ENCODE assay signal across 9 cellular contexts in genomic region chr21:33932731-33933130, GRCh38. TPM values are rescaled to one million over a fixed set of nuclear protein-coding genes. Genes with fewer than 3 reads are reported as not detected.
A peak's percentile ranks its signal among the peaks of the same experiment; 100 is the strongest.
DNase-seq lines count a peak whose midpoint lies in the region; ATAC-seq and TF ChIP-seq lines count a peak whose summit lies in the region.
"Had no signal": no experiment of that assay in that cellular context is flagged by ENCODE, and none has a peak within 500 bp of the region (broad histone marks: within the 10 kb centered on the region; RNA-seq: fewer than 3 reads in every experiment).

No MANE protein-coding gene starts in this region.

- DNase-seq in activated B cell treated with CpG ODN at 0.5 μM for 24 hours (no peak), immature natural killer cell (no peak), NK-92 (lab: John Stamatoyannopoulos, UW; ENCODE audit: unreplicated experiment) (no peak), prostate gland (ENCODE audit: low spot score) (no peak), inferior parietal cortex (ENCODE audit: extremely low spot score) (no peak)
- DNase-seq in stimulated activated naive B cell treated with anti-CD40 and anti-IgM and Interleukin-4, amounts not matched to agents 10 μg/mL and 1 μg/mL and 100 μg/mL, for 72 hours = no peak
- DNase-seq: foreskin keratinocyte, NCI-H82 had no signal

- H3K4me1 ChIP-seq in HUES64 (ENCODE audit: insufficient read depth, low read length) = peaks cover 19% of the 10 kb centered on the region
- no peaks in the 10 kb centered on the region for H3K4me1 ChIP-seq in prostate gland (replicated peaks)
- H3K4me1 ChIP-seq: foreskin keratinocyte had no signal

- H3K27me3 Mint-ChIP-seq in activated B cell treated with CpG ODN at 0.5 μM for 24 hours = no peaks in the 10 kb centered on the region
- peaks cover 3 to 8% (median 5%) of the 10 kb centered on the region in 3 donors for H3K27me3 Mint-ChIP-seq in immature natural killer cell (ENCODE audit: low read depth in 3 of 3)
- no peaks in the 10 kb centered on the region for H3K27me3 Mint-ChIP-seq in stimulated activated naive B cell treated with anti-CD40 and anti-IgM and Interleukin-4, amounts not matched to agents 10 μg/mL and 1 μg/mL and 100 μg/mL, for 72 hours

- 92% methylated on average over 5 of the region's 5 CpGs for WGBS in HUES64
- WGBS in prostate gland = 92% methylated on average over 5 of the region's 5 CpGs

- H3K27ac ChIP-seq in HUES64 (ENCODE audit: low read depth, low read length) = no peak overlapping the region
- no peak overlapping the region for H3K27ac ChIP-seq in prostate gland

- no peak for TF ChIP-seq POLR2A in prostate gland (IDR thresholded peaks at IDR 0.05)

- ATAC-seq in activated B cell treated with CpG ODN at 0.5 μM for 24 hours (ENCODE audit: low read depth) = no peak
- ATAC-seq in stimulated activated naive B cell treated with anti-CD40 and anti-IgM and Interleukin-4, amounts not matched to agents 10 μg/mL and 1 μg/mL and 100 μg/mL, for 72 hours (replicated peaks) = no peak
- ATAC-seq: foreskin keratinocyte had no signal

- intact Hi-C loops in activated B cell treated with CpG ODN at 0.5 μM for 24 hours (cut with micrococcal nuclease) (loop anchor here (2.0 kb wide), 1 partner anchor 14 kb away; no protein-coding TSS in a partner anchor), prostate gland (cut with DNase I) (no loop called here)

- peak overlapping the region; percentile 89 for H3K4me3 Mint-ChIP-seq in activated B cell treated with CpG ODN at 0.5 μM for 24 hours
- peak overlapping the region; percentile 90 to 95 (median 94) for H3K4me3 Mint-ChIP-seq in immature natural killer cell
- no peak overlapping the region for H3K4me3 Mint-ChIP-seq in stimulated activated naive B cell treated with anti-CD40 and anti-IgM and Interleukin-4, amounts not matched to agents 10 μg/mL and 1 μg/mL and 100 μg/mL, for 72 hours

- H3K36me3 Mint-ChIP-seq in activated B cell treated with CpG ODN at 0.5 μM for 24 hours (ENCODE audit: low read depth) (no peaks in the 10 kb centered on the region), immature natural killer cell (peaks cover 0 to 3% (median 0%) of the 10 kb centered on the region in 3 donors)
- no peaks in the 10 kb centered on the region for H3K36me3 Mint-ChIP-seq in stimulated activated naive B cell treated with anti-CD40 and anti-IgM and Interleukin-4, amounts not matched to agents 10 μg/mL and 1 μg/mL and 100 μg/mL, for 72 hours

- H3K9me3 Mint-ChIP-seq in activated B cell treated with CpG ODN at 0.5 μM for 24 hours (no peaks in the 10 kb centered on the region), immature natural killer cell (no peaks in the 10 kb centered on the region)
- no peaks in the 10 kb centered on the region for H3K9me3 Mint-ChIP-seq in stimulated activated naive B cell treated with anti-CD40 and anti-IgM and Interleukin-4, amounts not matched to agents 10 μg/mL and 1 μg/mL and 100 μg/mL, for 72 hours

- CTCF ChIA-PET in activated B cell treated with CpG ODN at 0.5 μM for 24 hours (lab: Charles Lee) = interaction anchor here (3.6 kb wide), 1 partner anchor 9 kb away, joined by 15 read pairs; no protein-coding TSS in a partner anchor

- no peak overlapping the region for H3K9ac ChIP-seq in HUES64 (ENCODE audit: low read depth, low read length)

- H3K4me1 Mint-ChIP-seq in activated B cell treated with CpG ODN at 0.5 μM for 24 hours = peaks cover 13% of the 10 kb centered on the region
- H3K4me1 Mint-ChIP-seq in immature natural killer cell = peaks cover 42 to 53% of the 10 kb centered on the region in 2 donors
- H3K4me1 Mint-ChIP-seq in stimulated activated naive B cell treated with anti-CD40 and anti-IgM and Interleukin-4, amounts not matched to agents 10 μg/mL and 1 μg/mL and 100 μg/mL, for 72 hours = peaks cover 12 to 22% of the 10 kb centered on the region in 2 donors

- peak overlapping the region; percentile 81 for H3K4me3 ChIP-seq in HUES64 (ENCODE audit: low read length)
- no peak overlapping the region for H3K4me3 ChIP-seq in prostate gland

- H3K27ac Mint-ChIP-seq in activated B cell treated with CpG ODN at 0.5 μM for 24 hours = no peak overlapping the region
- H3K27ac Mint-ChIP-seq in immature natural killer cell = peak overlapping the region; percentile 93 to 98 (median 97)
- peak overlapping the region; percentile 96 for H3K27ac Mint-ChIP-seq in stimulated activated naive B cell treated with anti-CD40 and anti-IgM and Interleukin-4, amounts not matched to agents 10 μg/mL and 1 μg/mL and 100 μg/mL, for 72 hours

- H3K36me3 ChIP-seq in HUES64 (ENCODE audit: insufficient read depth, low read length) = 0 out of 2 replicates have a peak, but pooled peaks cover 3% of the 10 kb centered on the region
- no peaks in the 10 kb centered on the region for H3K36me3 ChIP-seq in prostate gland

- no peaks in the 10 kb centered on the region for H3K9me3 ChIP-seq in HUES64 (ENCODE audit: insufficient read depth, low read depth, low read length)
- H3K9me3 ChIP-seq in prostate gland = no peaks in the 10 kb centered on the region

- no peaks in the 10 kb centered on the region for H3K27me3 ChIP-seq in HUES64 (ENCODE audit: insufficient read depth, low read length)
- H3K27me3 ChIP-seq in prostate gland (replicated peaks; ENCODE audit: insufficient read depth) = no peaks in the 10 kb centered on the region
- H3K27me3 ChIP-seq: foreskin keratinocyte had no signal

- POLR2A ChIA-PET in activated B cell treated with CpG ODN at 0.5 μM for 24 hours (lab: Charles Lee) = interaction anchor here (0.6 to 2.6 kb wide), 3 partner anchors 16 to 985 kb away, joined by 3 to 20 read pairs (median 4); no protein-coding TSS in a partner anchor

- TF ChIP-seq CTCF in activated B cell treated with CpG ODN at 0.5 μM for 24 hours (IDR thresholded peaks at IDR 0.05) (no peak), prostate gland (IDR thresholded peaks at IDR 0.05) (no peak)

RNA-seq across cellular contexts. Expression of gene ATP5PO, which starts 17.1 kb away (rescaled TPM):
- 286 TPM for polyA plus RNA-seq in HUES64 (2013, experiment 1 of 2)
- 327 TPM for polyA plus RNA-seq in HUES64 (2013, experiment 2 of 2)
- total RNA-seq in activated B cell treated with CpG ODN at 0.5 μM for 24 hours = 169 and 193 TPM in 2 replicates
- 100 to 1,000 TPM; 280 to 387 (median 352) TPM for polyA plus RNA-seq in immature natural killer cell
- total RNA-seq in prostate gland = 100 to 1,000 TPM; 143 to 153 TPM

Comparison
In these comparisons a context has a peak if more than half of its experiments do, and no peak if none do; other contexts are left out.
1. H3K4me3 Mint-ChIP-seq: peak in activated B cell treated with CpG ODN at 0.5 μM for 24 hours (single experiment) and immature natural killer cell (5 of 5); none in stimulated activated naive B cell treated with anti-CD40 and anti-IgM and Interleukin-4, amounts not matched to agents 10 μg/mL and 1 μg/mL and 100 μg/mL, for 72 hours (0 of 2).